Comparison of ENCODE assay signal across 8 cellular contexts in genomic region chr4:112284662-112285411, GRCh38. TPM values are rescaled to one million over a fixed set of nuclear protein-coding genes. Genes with fewer than 3 reads are reported as not detected.
DNase-seq lines count a peak whose midpoint lies in the region; ATAC-seq and TF ChIP-seq lines count a peak whose summit lies in the region.

No MANE protein-coding gene starts in this region.

- no peaks in the 10 kb centered on the region for H3K36me3 ChIP-seq in right atrium auricular region

- H3K4me1 ChIP-seq in right atrium auricular region, result peaks cover 0 to 27% of the 10 kb centered on the region in 2 donors

- peak overlapping the region; percentile 86 to 88 for H3K27ac ChIP-seq in right atrium auricular region

- in situ Hi-C loops in KBM-7 (cut with MboI; ENCODE audit: low pct_unique_long_range_greater_than_20kb, low sequenced_read_pairs), result no loop called here

- no peaks in the 10 kb centered on the region for H3K27me3 Mint-ChIP-seq in activated naive CD8-positive, alpha-beta T cell

- DNase-seq in EH (ENCODE audit: low read depth), result peak; percentile 25
- DNase-seq in KBM-7, result peak; percentile 28
- DNase-seq in right atrium auricular region (ENCODE audit: low spot score), result no peak
- peak; percentile 47 for DNase-seq in renal cortical epithelial cell (ENCODE audit: low read depth)

- peak overlapping the region; percentile 94 for H3K4me3 Mint-ChIP-seq in activated naive CD8-positive, alpha-beta T cell

- H3K36me3 Mint-ChIP-seq in activated naive CD8-positive, alpha-beta T cell, result peaks cover 7% of the 10 kb centered on the region

- peaks cover 5% of the 10 kb centered on the region for H3K9me3 Mint-ChIP-seq in activated naive CD8-positive, alpha-beta T cell (ENCODE audit: low read depth)

- H3K4me1 Mint-ChIP-seq in activated naive CD8-positive, alpha-beta T cell (ENCODE audit: low read depth), result peaks cover 75% of the 10 kb centered on the region

- no peaks in the 10 kb centered on the region for H3K9me3 ChIP-seq in right atrium auricular region

- peak overlapping the region; percentile 82 to 84 for H3K4me3 ChIP-seq in right atrium auricular region

- no peaks in the 10 kb centered on the region for H3K27me3 ChIP-seq in right atrium auricular region

- H3K27ac Mint-ChIP-seq in activated naive CD8-positive, alpha-beta T cell, result peak overlapping the region; percentile 92

- ATAC-seq in HG03457 (IDR thresholded peaks at IDR 0.05; ENCODE audit: unreplicated experiment) (no peak), GM18868 (IDR thresholded peaks at IDR 0.05; ENCODE audit: unreplicated experiment) (no peak), HG03520 (IDR thresholded peaks at IDR 0.05; ENCODE audit: unreplicated experiment) (no peak)

- TF ChIP-seq CTCF in right atrium auricular region (IDR thresholded peaks at IDR 0.05), result no peak

RNA-seq across cellular contexts. Expression of gene TIFA, which starts 0.9 kb away (rescaled TPM):
- total RNA-seq in right atrium auricular region, result 10 to 100 TPM in 1 of 2 donors, 1 to 10 TPM in 1; 9.5 to 14.5 TPM
- 7.2 and 7.5 TPM in 2 replicates for total RNA-seq in renal cortical epithelial cell

RNA-seq across cellular contexts. Expression of gene ALPK1, which starts 12.3 kb away (rescaled TPM):
- total RNA-seq in right atrium auricular region, result 1 to 10 TPM; 4.2 to 8.1 TPM
- 11.6 and 21.1 TPM in 2 replicates for total RNA-seq in renal cortical epithelial cell

RNA-seq across cellular contexts. Expression of gene AP1AR, which starts 53.2 kb away (rescaled TPM):
- total RNA-seq in right atrium auricular region (10 to 100 TPM in 1 of 2 donors, 1 to 10 TPM in 1; 6.6 to 10.2 TPM), renal cortical epithelial cell (23.6 and 31.6 TPM in 2 replicates)
